ENCODE assay signal across 29 cellular contexts in genomic region chr2:219087371-219087770, GRCh38. TPM values are rescaled to one million over a fixed set of nuclear protein-coding genes. Genes with fewer than 3 reads are reported as not detected.
"Had no signal": no experiment of that assay in that cellular context is flagged by ENCODE, and none has a peak within 500 bp of the region (broad histone marks: within the 10 kb centered on the region; RNA-seq: fewer than 3 reads in every experiment).

No MANE protein-coding gene starts in this region.

- H3K4me1 ChIP-seq: adrenal gland, testis, uterus had no signal

- DNase-seq: activated CD4-positive, alpha-beta T cell treated with anti-CD3 and anti-CD28 coated beads for 36 hours; activated CD4-positive, alpha-beta T cell treated with anti-CD3 and anti-CD28 coated beads, Interleukin-2, amount 50 U/mL, for 4 hours; activated CD8-positive, alpha-beta memory T cell treated with anti-CD3 and anti-CD28 coated beads for 24 hours; activated CD8-positive, alpha-beta memory T cell treated with anti-CD3 and anti-CD28 coated beads, Interleukin-2, amount 50 U/mL, for 4 hours; activated naive CD4-positive, alpha-beta T cell; activated T-cell treated with anti-CD3 and anti-CD28 coated beads, Interleukin-2, amount 50 U/mL, for 24 hours; adrenal gland; central memory CD4-positive, alpha-beta T cell; effector memory CD8-positive, alpha-beta T cell; heart left ventricle; mesendoderm; mucosa of descending colon; occipital lobe; stimulated activated CD4-positive, alpha-beta T cell treated with anti-CD3 and anti-CD28 coated beads, Interleukin-15, amount 100 ng/mL, for 24 hours; stimulated activated CD8-positive, alpha-beta memory T cell treated with anti-CD3 and anti-CD28 coated beads, Interleukin-4, amount 100 ng/mL, for 48 hours; stimulated activated naive B cell treated with anti-CD40 and anti-IgM and Interleukin-4, amounts not matched to agents 10 μg/mL and 1 μg/mL and 100 μg/mL, for 72 hours; T-helper 9 cell; testis; trophoblast cell; uterus had no signal

- H3K4me2 ChIP-seq: smooth muscle cell had no signal

- H3K36me3 ChIP-seq: adrenal gland, esophagus muscularis mucosa, gastroesophageal sphincter, heart left ventricle, uterus had no signal

- H3K9me3 ChIP-seq: adrenal gland, esophagus muscularis mucosa, gastroesophageal sphincter, heart left ventricle, mucosa of descending colon, testis, uterus had no signal

- H3K4me3 ChIP-seq: adrenal gland, esophagus muscularis mucosa, gastroesophageal sphincter, heart left ventricle, mucosa of descending colon, smooth muscle cell, testis, uterus had no signal

- H3K27ac ChIP-seq: adrenal gland, esophagus muscularis mucosa, gastroesophageal sphincter, heart left ventricle, testis, uterus had no signal

- H3K27me3 ChIP-seq: adrenal gland, esophagus muscularis mucosa, gastroesophageal sphincter, heart left ventricle, testis, uterus had no signal

- FAIRE-seq: astrocyte, islet of Langerhans had no signal

RNA-seq across cellular contexts. Expression of gene IHH, which starts 26.6 kb away (rescaled TPM):
- total RNA-seq: activated T-helper 2 cell treated with anti-CD3 and anti-CD28 coated beads, Interferon-gamma antibody, Interleukin-2, Interleukin-4, amounts not matched to agents 10 μg/mL and 5 μg/mL and 100 μg/mL, durations not matched to agents 14 hours and 24 hours and 36 hours; astrocyte; esophagus muscularis mucosa; heart left ventricle had no signal
- polyA plus RNA-seq: heart left ventricle, neural cell, smooth muscle cell had no signal

RNA-seq across cellular contexts. Expression of gene CFAP65, which starts 46.1 kb away (rescaled TPM):
- total RNA-seq: activated CD4-positive, alpha-beta T cell treated with anti-CD3 and anti-CD28 coated beads for 36 hours; activated T-helper 2 cell treated with anti-CD3 and anti-CD28 coated beads, Interferon-gamma antibody, Interleukin-2, Interleukin-4, amounts not matched to agents 10 μg/mL and 5 μg/mL and 100 μg/mL, durations not matched to agents 14 hours and 24 hours and 36 hours; dermis microvascular lymphatic vessel endothelial cell; esophagus muscularis mucosa; gastroesophageal sphincter; lower leg skin; smooth muscle cell had no signal
- polyA plus RNA-seq: heart left ventricle, smooth muscle cell had no signal
